Comparison of ENCODE assay signal across 21 cellular contexts in genomic region chr5:127555826-127556225, GRCh38.
"Had no signal": no experiment of that assay in that cellular context is flagged by ENCODE, and none has a peak within 500 bp of the region (broad histone marks: within the 10 kb centered on the region; RNA-seq: fewer than 3 reads in every experiment).

No MANE protein-coding gene starts in this region.

- H3K4me3 ChIP-seq: lung, thyroid gland, uterus had no signal

- H3K4me1 ChIP-seq: parathyroid adenoma, thyroid gland, uterus had no signal

- H3K79me2 ChIP-seq: parathyroid adenoma had no signal

- H3K36me3 ChIP-seq: uterus had no signal

- H3K27ac ChIP-seq: parathyroid adenoma, thyroid gland, uterus had no signal

- DNase-seq: activated CD4-positive, alpha-beta T cell treated with anti-CD3 and anti-CD28 coated beads for 1 hour; activated CD4-positive, alpha-beta T cell treated with anti-CD3 and anti-CD28 coated beads, Interleukin-2, amount 50 U/mL, for 48 hours; activated CD8-positive, alpha-beta memory T cell treated with anti-CD3 and anti-CD28 coated beads, Interleukin-2, amount 10 ng/mL, durations not matched to agents 7 days and 5 days; activated naive CD4-positive, alpha-beta T cell treated with anti-CD3 and anti-CD28 coated beads, Interleukin-2, amount 10 ng/mL, durations not matched to agents 7 days and 5 days; activated T-cell treated with anti-CD3 and anti-CD28 coated beads, Interleukin-2, amount 50 U/mL, for 1 hour; central memory CD4-positive, alpha-beta T cell; cortex of kidney; effector CD4-positive, alpha-beta T cell; foreskin melanocyte; head of caudate nucleus; immature natural killer cell; naive B cell; retina; T-cell; T-helper 9 cell; thyroid gland; uterus had no signal

- H3K27me3 ChIP-seq: thyroid gland, uterus had no signal

- H2AFZ ChIP-seq: parathyroid adenoma had no signal

- H3K9me3 ChIP-seq: thyroid gland, uterus had no signal

- FAIRE-seq: endothelial cell of umbilical vein had no signal

- H3K9ac ChIP-seq: parathyroid adenoma had no signal

- ATAC-seq: activated CD8-positive, alpha-beta memory T cell treated with anti-CD3 and anti-CD28 coated beads, Interleukin-2, amount 10 ng/mL, durations not matched to agents 7 days and 5 days; stimulated activated effector memory CD8-positive, alpha-beta T cell treated with anti-CD3 and anti-CD28 coated beads, Interleukin-12 subunit alpha, Interleukin-12 subunit beta, amount 100 ng/mL, for 72 hours; T-cell had no signal
